8 cellular contexts compared by ENCODE assay signal in genomic region chr1:65791860-65792670, GRCh38. TPM values are rescaled to one million over a fixed set of nuclear protein-coding genes. Genes with fewer than 3 reads are reported as not detected.
DNase-seq lines count a peak whose midpoint lies in the region; ATAC-seq and TF ChIP-seq lines count a peak whose summit lies in the region.

No MANE protein-coding gene starts in this region.

- H3K9me3 ChIP-seq in BE2C (no peaks in the 10 kb centered on the region), MG63 (peaks cover 2% of the 10 kb centered on the region; the same call in 1 of the 2 replicates), neural cell (ENCODE audit: low read length) (no peaks in the 10 kb centered on the region)

- H3F3A ChIP-seq in neural cell (ENCODE audit: insufficient read depth, low read length, poor library complexity, severe bottlenecking) = no peaks in the 10 kb centered on the region

- H3K9ac ChIP-seq in neural cell (ENCODE audit: low read length) = peak overlapping the region; percentile 73

- H3K27me3 ChIP-seq in BE2C = peaks cover 27% of the 10 kb centered on the region
- no peaks in the 10 kb centered on the region for H3K27me3 ChIP-seq in MG63
- H3K27me3 ChIP-seq in neural cell (ENCODE audit: insufficient read depth, low read depth, low read length) = peaks cover 28% of the 10 kb centered on the region

- H3K4me1 ChIP-seq in BE2C = no peaks in the 10 kb centered on the region

- peak overlapping the region; percentile 62 for H3K27ac ChIP-seq in neural cell (ENCODE audit: low read length)

- H3K9me2 ChIP-seq in neural cell (ENCODE audit: insufficient read depth, low read length) = no peaks in the 10 kb centered on the region

- H2AFZ ChIP-seq in neural cell (ENCODE audit: low read depth, low read length) = peak overlapping the region; percentile 35

- H3K36me3 ChIP-seq in BE2C (no peaks in the 10 kb centered on the region), MG63 (no peaks in the 10 kb centered on the region), neural cell (ENCODE audit: insufficient read depth, low read length) (no peaks in the 10 kb centered on the region)

- DNase-seq in BE2C (peak; percentile 2), MG63 (no peak), fibroblast of peridontal ligament (ENCODE audit: extremely low read depth) (peak; percentile 48), NOMO-1 treated with dmso at 0.1 percent for 144 hours (lab: John Stamatoyannopoulos, UW; ENCODE audit: unreplicated experiment) (no peak), OCI-M2 (lab: John Stamatoyannopoulos, UW; ENCODE audit: unreplicated experiment) (no peak)

- ATAC-seq in HG02623 (IDR thresholded peaks at IDR 0.05; ENCODE audit: unreplicated experiment) = no peak
- no peak for ATAC-seq in GM19452 (IDR thresholded peaks at IDR 0.05; ENCODE audit: unreplicated experiment)

- peak overlapping the region; percentile 37 for H3K4me2 ChIP-seq in neural cell (ENCODE audit: low read length)

- no peak for TF ChIP-seq RAD21 in neural cell (conservative IDR thresholded peaks at IDR 0.05)

- no peak for TF ChIP-seq EP300 in neural cell (conservative IDR thresholded peaks at IDR 0.05; ENCODE audit: poor library complexity, severe bottlenecking)

- TF ChIP-seq CTCF in BE2C (IDR thresholded peaks at IDR 0.05; ENCODE audit: low read depth, low read length) (no peak), neural cell (IDR thresholded peaks at IDR 0.05; ENCODE audit: poor library complexity, severe bottlenecking) (no peak)

- H4K20me1 ChIP-seq in neural cell (ENCODE audit: insufficient read depth) = no peaks in the 10 kb centered on the region

- no peaks in the 10 kb centered on the region for H3K79me2 ChIP-seq in neural cell (replicated peaks; ENCODE audit: insufficient read depth, low read length)

- no peak overlapping the region for H3K4me3 ChIP-seq in BE2C (ENCODE audit: low read depth, low read length)
- H3K4me3 ChIP-seq in MG63 = peak overlapping the region; percentile 53
- peak overlapping the region; percentile 80 for H3K4me3 ChIP-seq in neural cell (ENCODE audit: low read length)

TF ChIP-seq in neural cell, 6 proteins besides CTCF, POLR2A, EP300 and RAD21:
- TF ChIP-seq EZH2 (IDR thresholded peaks at IDR 0.05; ENCODE audit: borderline replicate concordance, insufficient read depth, low read length, poor library complexity, severe bottlenecking) = no peak
- no peak for TF ChIP-seq SMC3 (conservative IDR thresholded peaks at IDR 0.05; ENCODE audit: poor library complexity)
- TF ChIP-seq POLR2AphosphoS5 (IDR thresholded peaks at IDR 0.05) = no peak
- TF ChIP-seq MXI1 (conservative IDR thresholded peaks at IDR 0.05; ENCODE audit: poor library complexity, severe bottlenecking) = no peak
- no peak for TF ChIP-seq TAF1 (IDR thresholded peaks at IDR 0.05; ENCODE audit: low read depth)
- TF ChIP-seq REST (IDR thresholded peaks at IDR 0.05; ENCODE audit: borderline replicate concordance) = no peak
TF ChIP-seq in neural cell: peak in this region for 0.

RNA-seq across cellular contexts. Expression of gene PDE4B, which starts 0.6 kb away (rescaled TPM):
- polyA plus RNA-seq in BE2C (2012; ENCODE audit: insufficient read depth, insufficient read length, low read depth) = 4.8 TPM
- total RNA-seq in MG63 (2014; rRNA removed; shearing (Covaris generic); ENCODE audit: low replicate concordance) = 1.8 TPM in 2 replicates
- 135 and 139 TPM in 2 replicates for polyA plus RNA-seq in neural cell
- polyA minus RNA-seq in neural cell = 293 and 321 TPM in 2 replicates

Comparison
In these comparisons a context has a peak if more than half of its experiments do, and no peak if none do; other contexts are left out.
1. DNase-seq: peak in BE2C (single experiment) and fibroblast of peridontal ligament (single experiment); none in MG63 (single experiment), NOMO-1 treated with dmso at 0.1 percent for 144 hours (single experiment) and OCI-M2 (single experiment).